In the genomic region with DNA sequence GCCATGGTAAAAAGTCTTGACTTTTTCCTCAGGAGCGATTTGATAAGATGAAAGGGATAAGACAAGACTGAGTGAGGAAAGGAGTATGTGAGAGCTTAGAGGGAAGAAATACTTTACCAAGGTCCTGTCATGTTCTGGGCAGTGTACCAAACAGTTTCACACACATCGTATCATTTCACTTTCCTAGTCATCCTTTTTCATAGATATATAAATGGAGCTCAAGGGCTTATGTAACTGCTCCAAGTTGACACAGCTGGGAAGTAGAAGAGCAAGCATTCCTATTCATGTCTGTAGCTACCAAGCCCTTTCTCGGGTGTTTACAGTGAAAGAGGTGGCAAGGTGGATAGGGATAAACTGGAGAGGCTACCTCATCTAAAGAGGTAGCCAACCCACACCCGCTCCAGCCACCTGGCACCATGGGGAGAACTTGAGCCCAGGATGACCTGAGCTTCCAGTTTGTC, we compare ENCODE assay signal across 13 cellular contexts. TPM values are rescaled to one million over a fixed set of nuclear protein-coding genes. Genes with fewer than 3 reads are reported as not detected.
DNase-seq lines count a peak whose midpoint lies in the region; ATAC-seq and TF ChIP-seq lines count a peak whose summit lies in the region.
"Had no signal": no experiment of that assay in that cellular context is flagged by ENCODE, and none has a peak within 500 bp of the region (broad histone marks: within the 10 kb centered on the region; RNA-seq: fewer than 3 reads in every experiment).

No MANE protein-coding gene starts in this region.

- TF ChIP-seq RAD21 in HCT116 (IDR thresholded peaks at IDR 0.05; ENCODE audit: low read depth): no peak

- no peaks in the 10 kb centered on the region for H3K27me3 ChIP-seq in HCT116 (ENCODE audit: insufficient read depth, low read length)
- H3K27me3 ChIP-seq in gastrocnemius medialis: no peaks in the 10 kb centered on the region
- H3K27me3 ChIP-seq: sigmoid colon, uterus had no signal

- CTCF ChIA-PET in HCT116 (lab: Charles Lee): no interaction called here

- no peak for TF ChIP-seq POLR2A in HCT116 (IDR thresholded peaks at IDR 0.05; ENCODE audit: borderline replicate concordance, extremely low read depth, insufficient read depth, insufficient read length)
- TF ChIP-seq POLR2A in gastrocnemius medialis (IDR thresholded peaks at IDR 0.05): no peak

- no peaks in the 10 kb centered on the region for H4K20me1 ChIP-seq in HCT116 (ENCODE audit: insufficient read depth)

- BruUV-seq in HCT116 (replicated peaks; lab: Mats Ljungman, UMichigan): TSS peak; percentile 33

- H3K9me3 ChIP-seq in HCT116 (ENCODE audit: control insufficient read depth in 1 of 2, insufficient read depth in 1 of 2, low read depth in 1 of 2, low read length in 2 of 2) (no peaks in the 10 kb centered on the region), gastrocnemius medialis (no peaks in the 10 kb centered on the region)
- H3K9me3 ChIP-seq: sigmoid colon, uterus had no signal

- no peaks in the 10 kb centered on the region for H3K9me2 ChIP-seq in HCT116 (ENCODE audit: insufficient read depth)

- RAD21 ChIA-PET in HCT116 (lab: Charles Lee; ENCODE audit: low non-redundant PET in 1 of 2, low total read pairs in 2 of 2, uncharacterized antibody in 2 of 2, unreplicated experiment in 2 of 2): no interaction called here

- no peak for DNase-seq in HCT116 (ENCODE audit: low read depth, low spot score)
- peak; percentile 92 for DNase-seq in fibroblast of the aortic adventitia (ENCODE audit: low read depth)
- DNase-seq in gastrocnemius medialis: peak; percentile 65 to 71
- DNase-seq in GM10266 (ENCODE audit: extremely low spot score): no peak
- DNase-seq: DND-41, NCI-H345, sigmoid colon, uterus had no signal

- H3K79me2 ChIP-seq in HCT116 (ENCODE audit: insufficient read depth, low read length): peaks cover 6% of the 10 kb centered on the region; the same call in 1 of the 2 replicates

- intact Hi-C loops in HCT116 (cut with micrococcal nuclease): no loop called here
- intact Hi-C loops in gastrocnemius medialis (cut with DNase I; ENCODE audit: low total_unique reads): loop anchor here (2.0 kb wide), 1 partner anchor 95 kb away; no protein-coding TSS in a partner anchor

- H3K4me1 ChIP-seq in HCT116 (ENCODE audit: control insufficient read depth in 1 of 2, insufficient read depth in 2 of 2, low read length in 2 of 2): no peaks in the 10 kb centered on the region
- peaks cover 17 to 18% of the 10 kb centered on the region in 2 donors for H3K4me1 ChIP-seq in gastrocnemius medialis
- H3K4me1 ChIP-seq: uterus had no signal

- in situ Hi-C loops in gastrocnemius medialis (cut with MboI; ENCODE audit: low sequenced_read_pairs in 4 of 4): no loop called here

- no peak overlapping the region for H2AFZ ChIP-seq in HCT116 (ENCODE audit: low read depth, low read length, poor library complexity, severe bottlenecking)

- no peak overlapping the region for H3K27ac ChIP-seq in HCT116 (ENCODE audit: low read depth, low read length)
- peak overlapping the region; percentile 69 to 84 (median 82) for H3K27ac ChIP-seq in gastrocnemius medialis
- H3K27ac ChIP-seq: coronary artery, uterus had no signal

- H3K9ac ChIP-seq in HCT116 (ENCODE audit: low read length): no peak overlapping the region

- H3K4me2 ChIP-seq in HCT116 (ENCODE audit: low read length): no peak overlapping the region

- ATAC-seq in HCT116: no peak
- ATAC-seq in SK-N-SH treated with all-trans-retinoic acid at 6 μM for 48 hours: peak; percentile 78
- ATAC-seq in gastrocnemius medialis: peak; percentile 97 to 98
- ATAC-seq in HG03457 (IDR thresholded peaks at IDR 0.05; ENCODE audit: unreplicated experiment): no peak
- no peak for ATAC-seq in HG03095 (IDR thresholded peaks at IDR 0.05; ENCODE audit: unreplicated experiment)
- ATAC-seq: activated CD4-positive, CD25-positive, alpha-beta regulatory T cell treated with anti-CD3 and anti-CD28 coated beads, Interleukin-2, amount 50 U/mL, for 24 hours had no signal

- POLR2A ChIA-PET in HCT116 (lab: Charles Lee): no interaction called here

- H3K4me3 ChIP-seq in HCT116 (replicated peaks in 1 of 2; ENCODE audit: low read depth in 1 of 2, low read length in 2 of 2) (no peak overlapping the region), fibroblast of the aortic adventitia (ENCODE audit: low read depth, low read length) (no peak overlapping the region), gastrocnemius medialis (no peak overlapping the region)
- H3K4me3 ChIP-seq: coronary artery, sigmoid colon, uterus had no signal

- H3K36me3 ChIP-seq in HCT116 (ENCODE audit: control insufficient read depth in 1 of 2, insufficient read depth in 2 of 2, low read length in 2 of 2) (peaks cover 3 to 8% of the 10 kb centered on the region in 2 experiments; a peak in 1 of 4 replicates), gastrocnemius medialis (peaks cover 0 to 14% of the 10 kb centered on the region in 2 donors)
- H3K36me3 ChIP-seq: uterus had no signal

- TF ChIP-seq CTCF in HCT116 (IDR thresholded peaks at IDR 0.05 in 2 of 3, conservative IDR thresholded peaks at IDR 0.05 in 1 of 3; ENCODE audit: borderline replicate concordance in 1 of 3, insufficient read depth in 1 of 3, low read depth in 2 of 3, low read length in 2 of 3): no peak
- TF ChIP-seq CTCF in fibroblast of the aortic adventitia (IDR thresholded peaks at IDR 0.05; ENCODE audit: insufficient read depth, low read length): no peak
- no peak for TF ChIP-seq CTCF in gastrocnemius medialis (IDR thresholded peaks at IDR 0.05 in 4 of 5, conservative IDR thresholded peaks at IDR 0.05 in 1 of 5)
- TF ChIP-seq CTCF in GM10266 (IDR thresholded peaks at IDR 0.05; ENCODE audit: control insufficient read depth, insufficient read depth, low read depth, missing control alignments): no peak

TF ChIP-seq in HCT116, 20 proteins besides CTCF, POLR2A, EP300 and RAD21 (continues in another document):
- TF ChIP-seq EZH2phosphoT487 (IDR thresholded peaks at IDR 0.05; ENCODE audit: borderline replicate concordance): no peak
- TF ChIP-seq, protein P1, sequence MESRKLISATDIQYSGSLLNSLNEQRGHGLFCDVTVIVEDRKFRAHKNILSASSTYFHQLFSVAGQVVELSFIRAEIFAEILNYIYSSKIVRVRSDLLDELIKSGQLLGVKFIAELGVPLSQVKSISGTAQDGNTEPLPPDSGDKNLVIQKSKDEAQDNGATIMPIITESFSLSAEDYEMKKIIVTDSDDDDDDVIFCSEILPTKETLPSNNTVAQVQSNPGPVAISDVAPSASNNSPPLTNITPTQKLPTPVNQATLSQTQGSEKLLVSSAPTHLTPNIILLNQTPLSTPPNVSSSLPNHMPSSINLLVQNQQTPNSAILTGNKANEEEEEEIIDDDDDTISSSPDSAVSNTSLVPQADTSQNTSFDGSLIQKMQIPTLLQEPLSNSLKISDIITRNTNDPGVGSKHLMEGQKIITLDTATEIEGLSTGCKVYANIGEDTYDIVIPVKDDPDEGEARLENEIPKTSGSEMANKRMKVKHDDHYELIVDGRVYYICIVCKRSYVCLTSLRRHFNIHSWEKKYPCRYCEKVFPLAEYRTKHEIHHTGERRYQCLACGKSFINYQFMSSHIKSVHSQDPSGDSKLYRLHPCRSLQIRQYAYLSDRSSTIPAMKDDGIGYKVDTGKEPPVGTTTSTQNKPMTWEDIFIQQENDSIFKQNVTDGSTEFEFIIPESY (IDR thresholded peaks at IDR 0.05; ENCODE audit: extremely low read depth, insufficient replicate concordance, low read length): no peak
- no peak for TF ChIP-seq ZNF274 (IDR thresholded peaks at IDR 0.05; ENCODE audit: low read depth, low read length)

TF ChIP-seq in SK-N-SH treated with all-trans-retinoic acid at 6 μM for 48 hours, 23 proteins besides CTCF, POLR2A, EP300 and RAD21:
- TF ChIP-seq ISL1 (CRISPR knock-in tag; IDR thresholded peaks at IDR 0.05) (peak; percentile 53), TOX (CRISPR knock-in tag; IDR thresholded peaks at IDR 0.05; ENCODE audit: borderline replicate concordance) (no peak)

RNA-seq across cellular contexts. Expression of a gene that starts 57.4 kb away (rescaled TPM):
- total RNA-seq in HCT116 (2021; ENCODE audit: unreplicated experiment): 58.3 TPM
- polyA plus RNA-seq in HCT116 (2012): 31.1 and 40.2 TPM in 2 replicates
- total RNA-seq in fibroblast of the aortic adventitia (ENCODE audit: low replicate concordance): 12.7 and 17.0 TPM in 2 replicates
- total RNA-seq in gastrocnemius medialis: 10 to 100 TPM; 71.4 to 88.6 (median 73.9) TPM

Comparison
In these comparisons a context has a peak if more than half of its experiments do, and no peak if none do; other contexts are left out.
1. ATAC-seq: peak in SK-N-SH treated with all-trans-retinoic acid at 6 μM for 48 hours (single experiment) and gastrocnemius medialis (2 of 2); none in HCT116 (single experiment), HG03457 (single experiment) and HG03095 (single experiment).
2. DNase-seq: peak in fibroblast of the aortic adventitia (single experiment) and gastrocnemius medialis (2 of 2); none in HCT116 (single experiment) and GM10266 (single experiment).